Comparison of ENCODE assay signal across 8 cellular contexts in the genomic region with DNA sequence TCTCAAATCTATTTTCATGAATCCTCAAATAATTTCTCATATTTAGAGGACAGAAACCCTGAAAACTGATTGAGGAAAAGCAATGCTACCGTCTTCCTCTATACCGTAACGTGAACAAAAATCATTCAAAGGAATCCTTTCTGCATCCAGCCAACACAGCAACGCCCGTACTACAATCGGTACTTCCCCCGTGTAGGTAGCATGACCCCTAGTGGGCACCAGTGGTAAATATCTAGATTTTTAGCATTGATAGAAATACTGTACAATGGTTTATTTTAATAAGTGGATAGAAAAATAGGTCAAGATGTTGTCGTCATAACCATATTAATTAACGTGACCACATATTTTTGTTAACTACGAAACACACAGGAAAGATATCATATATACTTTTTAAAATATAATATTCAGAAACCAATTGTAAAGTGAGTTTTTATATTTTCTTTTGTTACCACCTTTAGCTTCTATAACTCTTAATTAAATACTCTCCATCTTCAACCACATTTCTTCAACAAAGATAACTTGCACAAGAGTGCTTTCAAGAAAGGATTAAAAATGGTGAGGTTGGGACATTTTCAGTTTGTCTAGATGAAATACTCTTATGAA.
DNase-seq lines count a peak whose midpoint lies in the region; ATAC-seq and TF ChIP-seq lines count a peak whose summit lies in the region.

No MANE protein-coding gene starts in this region.

- no peaks in the 10 kb centered on the region for H3K4me1 ChIP-seq in upper lobe of left lung

- 13 to 14% methylated on average over 10 of the region's 10 CpGs for WGBS in upper lobe of left lung, 2 donors

- no peaks in the 10 kb centered on the region for H3K36me3 ChIP-seq in upper lobe of left lung

- H3K4me3 ChIP-seq in upper lobe of left lung = no peak overlapping the region

- no peak overlapping the region for H3K27ac Mint-ChIP-seq in brain

- TF ChIP-seq POLR2A in upper lobe of left lung (IDR thresholded peaks at IDR 0.05) = no peak

- no peaks in the 10 kb centered on the region for H3K9me3 ChIP-seq in upper lobe of left lung

- H3K4me1 Mint-ChIP-seq in brain = peaks cover 19% of the 10 kb centered on the region

- no peaks in the 10 kb centered on the region for H3K36me3 Mint-ChIP-seq in brain

- peaks cover 4 to 14% (median 6%) of the 10 kb centered on the region in 5 experiments for H3K9me3 Mint-ChIP-seq in brain

- intact Hi-C loops in left colon (cut with DNase I, micrococcal nuclease) = loop anchor here in 1 of 2 donors (10.0 kb wide), 1 partner anchor 1011 kb away; no protein-coding TSS in a partner anchor

- ATAC-seq in GM19035 (IDR thresholded peaks at IDR 0.05; ENCODE audit: unreplicated experiment) (peak; percentile 83), HG03159 (IDR thresholded peaks at IDR 0.05; ENCODE audit: unreplicated experiment) (peak; percentile 77), left colon (peak; percentile 64), upper lobe of left lung (ENCODE audit: low FRiP score in 2 of 2) (peak in 1 of 2 donors; percentile 78)

- peak; percentile 26 for DNase-seq in DMS114 treated with DMSO at 0.1 percent for 48 hours (lab: John Stamatoyannopoulos, UW; ENCODE audit: unreplicated experiment)
- DNase-seq in NCI-H748 treated with DMSO at 0.1 percent for 48 hours (lab: John Stamatoyannopoulos, UW) = peak; percentile 89
- peak in 1 of 2 donors; percentile 26 for DNase-seq in left colon
- no peak for DNase-seq in upper lobe of left lung
- DNase-seq in NCI-H226 = no peak

- peak; percentile 76 to 87 for TF ChIP-seq CTCF in brain (conservative IDR thresholded peaks at IDR 0.05)
- TF ChIP-seq CTCF in upper lobe of left lung (IDR thresholded peaks at IDR 0.05) = peak; percentile 12 to 56 (median 44)

- H3K27me3 Mint-ChIP-seq in brain = peaks cover 4% of the 10 kb centered on the region

- no peak overlapping the region for H3K27ac ChIP-seq in upper lobe of left lung

- H3K4me3 Mint-ChIP-seq in brain = no peak overlapping the region

- no peak for TF ChIP-seq EP300 in upper lobe of left lung (IDR thresholded peaks at IDR 0.05)

- H3K27me3 ChIP-seq in upper lobe of left lung = no peaks in the 10 kb centered on the region

Comparison
In these comparisons a context has a peak if more than half of its experiments do, and no peak if none do; other contexts are left out.
1. DNase-seq: peak in DMS114 treated with DMSO at 0.1 percent for 48 hours (single experiment) and NCI-H748 treated with DMSO at 0.1 percent for 48 hours (single experiment); none in upper lobe of left lung (0 of 2) and NCI-H226 (single experiment).